In genomic region chr17:50758989-50759544, GRCh38 we compare ENCODE assay signal across 1 cellular context.
A peak's percentile ranks its signal among the peaks of the same experiment; 100 is the strongest.
TF ChIP-seq lines count a peak whose summit lies in the region.

No MANE protein-coding gene starts in this region.

TF ChIP-seq in HepG2, 621 proteins besides CTCF, POLR2A, EP300 and RAD21:
- no peak for TF ChIP-seq ZEB1 (IDR thresholded peaks at IDR 0.05; ENCODE audit: insufficient replicate concordance, low read depth)
- TF ChIP-seq ZNF121 (CRISPR knock-in tag; IDR thresholded peaks at IDR 0.05) = peak; percentile 50; the same call in 1 of the 2 replicates
- no peak for TF ChIP-seq NFE2 (CRISPR knock-in tag; IDR thresholded peaks at IDR 0.05)
- TF ChIP-seq, protein P1, sequence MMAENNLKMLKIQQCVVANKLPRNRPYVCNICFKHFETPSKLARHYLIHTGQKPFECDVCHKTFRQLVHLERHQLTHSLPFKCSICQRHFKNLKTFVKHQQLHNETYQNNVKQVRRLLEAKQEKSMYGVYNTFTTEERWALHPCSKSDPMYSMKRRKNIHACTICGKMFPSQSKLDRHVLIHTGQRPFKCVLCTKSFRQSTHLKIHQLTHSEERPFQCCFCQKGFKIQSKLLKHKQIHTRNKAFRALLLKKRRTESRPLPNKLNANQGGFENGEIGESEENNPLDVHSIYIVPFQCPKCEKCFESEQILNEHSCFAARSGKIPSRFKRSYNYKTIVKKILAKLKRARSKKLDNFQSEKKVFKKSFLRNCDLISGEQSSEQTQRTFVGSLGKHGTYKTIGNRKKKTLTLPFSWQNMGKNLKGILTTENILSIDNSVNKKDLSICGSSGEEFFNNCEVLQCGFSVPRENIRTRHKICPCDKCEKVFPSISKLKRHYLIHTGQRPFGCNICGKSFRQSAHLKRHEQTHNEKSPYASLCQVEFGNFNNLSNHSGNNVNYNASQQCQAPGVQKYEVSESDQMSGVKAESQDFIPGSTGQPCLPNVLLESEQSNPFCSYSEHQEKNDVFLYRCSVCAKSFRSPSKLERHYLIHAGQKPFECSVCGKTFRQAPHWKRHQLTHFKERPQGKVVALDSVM (CRISPR knock-in tag; IDR thresholded peaks at IDR 0.05) = peak; percentile 55
- no peak for TF ChIP-seq DNMT1 (CRISPR knock-in tag; IDR thresholded peaks at IDR 0.05)
- TF ChIP-seq SP2 (CRISPR knock-in tag; IDR thresholded peaks at IDR 0.05) = no peak
- TF ChIP-seq CREM (IDR thresholded peaks at IDR 0.05) = no peak
- no peak for TF ChIP-seq CREM (CRISPR knock-in tag; IDR thresholded peaks at IDR 0.05)
- no peak for TF ChIP-seq SRSF9 (IDR thresholded peaks at IDR 0.05; ENCODE audit: borderline replicate concordance, insufficient read depth, low read depth, low read length, poor library complexity, severe bottlenecking)
- TF ChIP-seq, protein P2, sequence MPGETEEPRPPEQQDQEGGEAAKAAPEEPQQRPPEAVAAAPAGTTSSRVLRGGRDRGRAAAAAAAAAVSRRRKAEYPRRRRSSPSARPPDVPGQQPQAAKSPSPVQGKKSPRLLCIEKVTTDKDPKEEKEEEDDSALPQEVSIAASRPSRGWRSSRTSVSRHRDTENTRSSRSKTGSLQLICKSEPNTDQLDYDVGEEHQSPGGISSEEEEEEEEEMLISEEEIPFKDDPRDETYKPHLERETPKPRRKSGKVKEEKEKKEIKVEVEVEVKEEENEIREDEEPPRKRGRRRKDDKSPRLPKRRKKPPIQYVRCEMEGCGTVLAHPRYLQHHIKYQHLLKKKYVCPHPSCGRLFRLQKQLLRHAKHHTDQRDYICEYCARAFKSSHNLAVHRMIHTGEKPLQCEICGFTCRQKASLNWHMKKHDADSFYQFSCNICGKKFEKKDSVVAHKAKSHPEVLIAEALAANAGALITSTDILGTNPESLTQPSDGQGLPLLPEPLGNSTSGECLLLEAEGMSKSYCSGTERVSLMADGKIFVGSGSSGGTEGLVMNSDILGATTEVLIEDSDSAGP (CRISPR knock-in tag; IDR thresholded peaks at IDR 0.05; ENCODE audit: borderline replicate concordance) = no peak
- TF ChIP-seq ZNF263 (CRISPR knock-in tag; IDR thresholded peaks at IDR 0.05) = no peak
